Comparison of ENCODE assay signal across 10 cellular contexts in genomic region chr2:23620841-23621341, GRCh38.
DNase-seq lines count a peak whose midpoint lies in the region; ATAC-seq and TF ChIP-seq lines count a peak whose summit lies in the region.
"Had no signal": no experiment of that assay in that cellular context is flagged by ENCODE, and none has a peak within 500 bp of the region (broad histone marks: within the 10 kb centered on the region; RNA-seq: fewer than 3 reads in every experiment).

No MANE protein-coding gene starts in this region.

- H3K9me3 ChIP-seq in adipocyte (ENCODE audit: control insufficient read depth, low read length) (peaks cover 4% of the 10 kb centered on the region), hepatocyte (ENCODE audit: low read depth) (no peaks in the 10 kb centered on the region), tibial artery (peaks cover 0 to 6% (median 4%) of the 10 kb centered on the region in 3 donors)

- peak; percentile 73 for DNase-seq in NCI-H82 (lab: John Stamatoyannopoulos, UW)
- no peak for DNase-seq in NCI-H82 treated with DMSO at 0.1 percent for 48 hours (lab: John Stamatoyannopoulos, UW; ENCODE audit: unreplicated experiment)
- peak; percentile 51 for DNase-seq in adipocyte (ENCODE audit: low read depth)
- peak; percentile 70 for DNase-seq in hepatocyte (ENCODE audit: low spot score)
- peak in 1 of 2 donors; percentile 87 for DNase-seq in tibial artery
- DNase-seq: erythroblast, Peyer's patch had no signal

- H3K27me3 ChIP-seq in adipocyte (replicated peaks; ENCODE audit: control insufficient read depth, insufficient read depth, low read length), result no peaks in the 10 kb centered on the region
- no peaks in the 10 kb centered on the region for H3K27me3 ChIP-seq in hepatocyte
- H3K27me3 ChIP-seq in tibial artery, result no peaks in the 10 kb centered on the region
- H3K27me3 ChIP-seq: Peyer's patch had no signal

- H3K9me2 ChIP-seq in hepatocyte (replicated peaks; ENCODE audit: insufficient read depth), result no peaks in the 10 kb centered on the region

- H3K36me3 ChIP-seq in adipocyte (ENCODE audit: control insufficient read depth, insufficient read depth, low read length, severe bottlenecking) (no peaks in the 10 kb centered on the region), hepatocyte (replicated peaks; ENCODE audit: insufficient read depth, low read depth) (no peaks in the 10 kb centered on the region), tibial artery (no peaks in the 10 kb centered on the region)
- H3K36me3 ChIP-seq: Peyer's patch had no signal

- no peaks in the 10 kb centered on the region for H4K20me1 ChIP-seq in hepatocyte (ENCODE audit: insufficient read depth, poor library complexity, severe bottlenecking)

- whole genome bisulfite sequencing in hepatocyte (ENCODE audit: low lambda C conversion rate, missing lambda C conversion rate), result 67% methylated on average over 14 of the region's 14 CpGs

- intact Hi-C loops in tibial artery (cut with DNase I; ENCODE audit: low total_unique reads), result loop anchor here (10.0 kb wide), 1 partner anchor 236 kb away; the partner anchor contains the start of gene KLHL29

- TF ChIP-seq CTCF in hepatocyte (IDR thresholded peaks at IDR 0.05; ENCODE audit: poor library complexity), result no peak
- TF ChIP-seq CTCF in tibial artery (IDR thresholded peaks at IDR 0.05), result no peak

- no peaks in the 10 kb centered on the region for H3K79me2 ChIP-seq in hepatocyte

- peaks cover 19% of the 10 kb centered on the region for H3K4me1 ChIP-seq in adipocyte (ENCODE audit: control insufficient read depth, insufficient read depth, low read length)
- H3K4me1 ChIP-seq in hepatocyte (ENCODE audit: insufficient read depth), result peaks cover 32% of the 10 kb centered on the region
- peaks cover 0 to 61% (median 50%) of the 10 kb centered on the region in 4 donors for H3K4me1 ChIP-seq in tibial artery

- H3K27ac ChIP-seq in hepatocyte (peak overlapping the region; percentile 22), tibial artery (peak overlapping the region; percentile 86 to 88)

- no peak overlapping the region for H2AFZ ChIP-seq in hepatocyte

- ATAC-seq in HG02938 (IDR thresholded peaks at IDR 0.05; ENCODE audit: unreplicated experiment) (no peak), GM18858 (IDR thresholded peaks at IDR 0.05; ENCODE audit: unreplicated experiment) (no peak), GM18909 (IDR thresholded peaks at IDR 0.05; ENCODE audit: poor library complexity, unreplicated experiment) (no peak)

- no peak overlapping the region for H3K4me2 ChIP-seq in hepatocyte

- H3K9ac ChIP-seq in adipocyte (ENCODE audit: low read length), result no peak overlapping the region

- H3K4me3 ChIP-seq in adipocyte (ENCODE audit: low read length), result no peak overlapping the region
- H3K4me3 ChIP-seq in hepatocyte, result no peak overlapping the region
- H3K4me3 ChIP-seq in tibial artery, result no peak overlapping the region
- H3K4me3 ChIP-seq: Peyer's patch had no signal
